ENCODE assay signal across 8 cellular contexts in the genomic region with DNA sequence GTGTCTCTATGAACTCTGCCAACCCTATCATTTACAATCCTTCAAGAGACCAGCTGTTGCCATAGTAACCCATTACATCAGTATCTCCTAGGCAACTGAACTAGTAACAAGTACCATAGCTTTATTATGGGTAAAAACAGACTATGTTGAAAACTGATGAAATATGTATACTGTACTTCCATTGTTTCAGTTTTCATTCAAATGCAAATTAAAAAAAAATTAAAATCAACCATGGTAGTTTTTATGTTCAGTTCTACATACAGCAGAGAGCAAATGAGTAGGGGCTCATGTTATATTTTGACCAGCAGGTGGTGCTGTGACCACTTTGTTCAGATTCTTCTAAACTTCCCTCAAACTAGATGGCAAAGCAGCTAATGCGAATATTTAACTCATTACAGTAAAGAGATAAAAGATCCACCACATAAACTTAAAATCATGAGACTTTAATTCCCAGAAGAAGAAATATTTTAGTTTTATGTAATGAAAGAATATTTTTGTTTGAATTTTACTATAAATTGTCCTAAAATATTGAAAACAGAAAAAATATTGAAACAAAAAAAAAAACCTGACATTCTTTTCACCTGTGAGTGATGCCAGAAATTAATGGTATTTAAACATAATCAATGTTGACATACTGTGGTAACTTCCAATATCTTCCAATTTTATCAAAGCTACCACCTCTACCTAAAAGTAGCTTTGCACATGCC.
DNase-seq lines count a peak whose midpoint lies in the region; ATAC-seq, FAIRE-seq and TF ChIP-seq lines count a peak whose summit lies in the region.

No MANE protein-coding gene starts in this region.

- H3K4me3 Mint-ChIP-seq in MCF 10A (ENCODE audit: unreplicated experiment) = no peak overlapping the region

- no peak overlapping the region for H3K27ac Mint-ChIP-seq in MCF 10A (ENCODE audit: low read depth, unreplicated experiment)

- no TSS peak for BruUV-seq in MCF 10A (replicated peaks; lab: Mats Ljungman, UMichigan)

- peak; percentile 99 for FAIRE-seq in islet of Langerhans (lab: Jason Lieb, UNC)

- POLR2A ChIA-PET in MCF 10A (lab: Yijun Ruan, JAX) = no interaction called here

- CTCF ChIA-PET in MCF 10A (lab: Yijun Ruan, JAX) = interaction anchor here (0.5 to 10.7 kb wide), 62 partner anchors 8 to 1856 kb away, joined by 3 to 114 read pairs (median 4); no protein-coding TSS in a partner anchor

- H3K36me3 Mint-ChIP-seq in MCF 10A (ENCODE audit: insufficient read depth, unreplicated experiment) = no peaks in the 10 kb centered on the region

- peak; percentile 59 for TF ChIP-seq CTCF in GM12873 (IDR thresholded peaks at IDR 0.05; ENCODE audit: insufficient read depth, low read depth, low read length, missing control alignments)
- TF ChIP-seq CTCF in MCF 10A (IDR thresholded peaks at IDR 0.05; ENCODE audit: unreplicated experiment) = peak; percentile 59

- H3K27me3 Mint-ChIP-seq in MCF 10A (ENCODE audit: insufficient read depth, unreplicated experiment) = peaks cover 73% of the 10 kb centered on the region

- no peaks in the 10 kb centered on the region for H3K9me3 Mint-ChIP-seq in MCF 10A (ENCODE audit: unreplicated experiment)

- peak; percentile 53 for ATAC-seq in HG02938 (IDR thresholded peaks at IDR 0.05; ENCODE audit: unreplicated experiment)

- intact Hi-C loops in MCF 10A (cut with micrococcal nuclease) = loop anchor here (1.0 to 5.0 kb wide), 4 partner anchors 528 to 1536 kb away; no protein-coding TSS in a partner anchor

- no peaks in the 10 kb centered on the region for H3K4me1 Mint-ChIP-seq in MCF 10A (ENCODE audit: insufficient read depth, unreplicated experiment)

- DNase-seq in NCI-H2029 treated with DMSO at 0.1 percent for 48 hours (lab: John Stamatoyannopoulos, UW) (peak; percentile 90), T1000 (lab: John Stamatoyannopoulos, UW) (peak; percentile 12), MCF 10A (ENCODE audit: unreplicated experiment) (peak; percentile 73), mesenteric fat pad (ENCODE audit: low spot score) (no peak)
- peak; percentile 51 to 57 for DNase-seq in stimulated activated CD4-positive, alpha-beta T cell treated with anti-CD3 and anti-CD28 coated beads, Interleukin-2, amount 100 ng/mL, for 24 hours
